Comparison of ENCODE assay signal across 29 cellular contexts in the genomic region with DNA sequence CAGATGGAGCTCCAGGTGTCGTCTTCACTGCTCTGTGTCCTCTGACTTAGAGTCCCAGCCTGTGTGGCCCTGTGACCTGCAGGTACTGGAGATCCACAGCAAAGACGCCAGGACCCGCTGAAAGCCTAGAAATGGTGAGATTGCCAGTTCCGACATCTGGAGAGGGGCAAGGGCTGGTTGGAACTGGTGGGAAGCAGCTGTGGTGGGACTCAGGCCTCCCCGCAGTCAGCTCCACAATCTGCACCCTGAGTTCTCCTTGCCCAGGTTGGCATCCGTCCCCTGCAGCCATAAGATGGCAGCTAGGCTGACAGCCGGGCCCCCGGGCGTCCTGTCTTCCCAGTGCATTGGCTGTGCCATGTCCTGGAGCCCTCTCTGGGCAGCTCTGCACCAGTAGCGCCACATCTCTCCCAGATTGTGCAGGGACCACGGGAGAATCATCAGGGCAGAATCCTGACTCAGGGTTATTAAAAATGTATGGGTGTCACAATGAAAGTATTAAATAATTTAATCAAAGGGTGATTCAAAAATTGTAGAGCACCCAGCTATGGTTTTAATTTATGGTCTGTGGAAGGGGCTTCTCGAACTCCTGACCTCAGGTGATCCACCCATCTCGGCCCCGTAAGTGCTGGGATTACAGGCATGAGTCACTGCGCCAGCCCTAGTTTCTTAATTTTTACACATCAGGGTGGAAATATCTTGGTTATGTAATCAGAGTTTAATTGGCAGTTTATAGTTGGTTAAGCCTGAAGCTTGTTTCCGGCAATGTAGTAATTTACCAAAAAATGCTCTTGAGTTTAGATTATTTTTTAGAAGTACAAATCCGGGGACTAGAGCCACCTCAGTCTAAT.
"Had no signal": no experiment of that assay in that cellular context is flagged by ENCODE, and none has a peak within 500 bp of the region (broad histone marks: within the 10 kb centered on the region; RNA-seq: fewer than 3 reads in every experiment).

No MANE protein-coding gene starts in this region.

- ATAC-seq: activated CD4-positive, alpha-beta T cell treated with anti-CD3 and anti-CD28 coated beads for 36 hours; activated CD8-positive, alpha-beta T cell treated with anti-CD3 and anti-CD28 coated beads for 36 hours; activated naive CD4-positive, alpha-beta T cell treated with anti-CD3 and anti-CD28 coated beads, Interleukin-2, amount 50 U/mL, for 72 hours; activated T-cell treated with anti-CD3 and anti-CD28 coated beads, Interleukin-2, amount 50 U/mL, for 4 hours; activated T-helper 17 cell treated with anti-CD3 and anti-CD28 coated beads, Interleukin-2, amount 50 U/mL, for 72 hours; foreskin keratinocyte; gastrocnemius medialis; heart right ventricle had no signal

- H3K4me3 ChIP-seq: ascending aorta, breast epithelium, cardiac muscle cell, colonic mucosa, dorsolateral prefrontal cortex, esophagus muscularis mucosa, gastrocnemius medialis, heart right ventricle, hepatocyte had no signal

- H3K9me3 ChIP-seq: colonic mucosa, gastrocnemius medialis had no signal

- H3K36me3 ChIP-seq: ascending aorta, breast epithelium, cardiac muscle cell, colonic mucosa, esophagus muscularis mucosa, gastrocnemius medialis, heart right ventricle had no signal

- DNase-seq: activated CD4-positive, alpha-beta T cell treated with anti-CD3 and anti-CD28 coated beads for 36 hours; activated CD4-positive, alpha-beta T cell treated with anti-CD3 and anti-CD28 coated beads, Interleukin-2, amount 10 ng/mL, durations not matched to agents 7 days and 5 days; activated CD4-positive, alpha-beta T cell treated with anti-CD3 and anti-CD28 coated beads, Interleukin-2, amount 50 U/mL, for 48 hours; activated CD4-positive, CD25-positive, alpha-beta regulatory T cell; activated CD4-positive, CD25-positive, alpha-beta regulatory T cell treated with anti-CD3 and anti-CD28 coated beads, Interleukin-2, amount 50 U/mL, for 72 hours; activated CD8-positive, alpha-beta memory T cell treated with anti-CD3 and anti-CD28 coated beads for 24 hours; activated CD8-positive, alpha-beta T cell treated with anti-CD3 and anti-CD28 coated beads for 36 hours; activated effector memory CD4-positive, alpha-beta T cell treated with Interleukin-2 at 50 U/mL for 16 hours; activated naive CD4-positive, alpha-beta T cell; activated naive CD4-positive, alpha-beta T cell treated with anti-CD3 and anti-CD28 coated beads, Interleukin-2, amount 10 ng/mL, durations not matched to agents 7 days and 5 days; activated naive CD8-positive, alpha-beta T cell treated with anti-CD3 and anti-CD28 coated beads, Interleukin-2, amount 10 ng/mL, durations not matched to agents 7 days and 5 days; activated T-cell treated with anti-CD3 and anti-CD28 coated beads, Interleukin-2, amount 50 U/mL, for 4 hours; central memory CD4-positive, alpha-beta T cell; cerebellar nuclear complex; colonic mucosa; dorsolateral prefrontal cortex; effector memory CD4-positive, alpha-beta T cell; erythroblast; foreskin keratinocyte; gastrocnemius medialis; heart right ventricle; T-helper 2 cell had no signal

- H3K27me3 ChIP-seq: ascending aorta, breast epithelium, cardiac muscle cell, colonic mucosa, dorsolateral prefrontal cortex, esophagus muscularis mucosa, foreskin keratinocyte, gastrocnemius medialis, heart right ventricle, hepatocyte had no signal

- H3K4me1 ChIP-seq: ascending aorta, breast epithelium, colonic mucosa, esophagus muscularis mucosa, foreskin keratinocyte, gastrocnemius medialis, heart right ventricle had no signal

- H3K27ac ChIP-seq: ascending aorta, breast epithelium, cardiac muscle cell, colonic mucosa, dorsolateral prefrontal cortex, esophagus muscularis mucosa, foreskin keratinocyte, gastrocnemius medialis, heart right ventricle, hepatocyte had no signal
